14 cellular contexts compared by ENCODE assay signal in the genomic region with DNA sequence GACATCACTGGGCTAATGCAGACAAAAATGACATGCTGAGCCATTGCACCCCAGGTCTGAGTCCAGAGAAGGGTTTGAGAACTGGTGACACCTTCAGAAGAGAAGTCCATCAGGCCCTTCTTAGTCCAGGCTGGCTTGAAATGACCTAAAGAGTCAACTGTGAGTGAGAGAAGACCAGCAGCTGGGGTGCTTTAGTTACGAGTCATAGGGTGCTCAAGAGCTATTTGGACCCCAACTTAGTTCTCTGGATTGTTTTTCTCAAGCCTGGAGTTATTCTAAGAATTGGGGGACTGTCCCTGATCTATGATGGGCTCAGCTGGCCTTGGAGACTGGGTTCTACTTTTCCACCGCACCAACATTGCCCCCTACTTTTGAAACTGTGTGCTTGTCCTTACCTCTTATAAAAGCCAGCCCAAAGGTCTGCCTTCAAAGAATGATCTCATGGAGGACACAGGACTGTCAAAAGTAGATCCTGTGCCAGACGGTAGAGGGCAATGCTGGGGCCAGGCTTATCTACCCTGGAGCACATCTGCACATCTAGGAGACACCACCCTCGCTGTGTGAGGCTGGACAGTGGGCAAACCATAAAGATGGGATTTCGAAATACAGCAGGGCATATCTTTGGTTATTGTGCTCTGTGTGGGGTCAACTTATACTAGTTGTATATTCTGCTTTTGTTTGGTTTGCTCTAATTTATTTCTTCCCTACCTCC.
A peak's percentile ranks its signal among the peaks of the same experiment; 100 is the strongest.
DNase-seq lines count a peak whose midpoint lies in the region; ATAC-seq and TF ChIP-seq lines count a peak whose summit lies in the region.
"Had no signal": no experiment of that assay in that cellular context is flagged by ENCODE, and none has a peak within 500 bp of the region (broad histone marks: within the 10 kb centered on the region; RNA-seq: fewer than 3 reads in every experiment).

No MANE protein-coding gene starts in this region.

- H3K27me3 ChIP-seq in GM06990 (replicated peaks; ENCODE audit: control insufficient read depth, insufficient read depth, low read length), result no peaks in the 10 kb centered on the region; the same call in 1 of the 2 replicates
- no peaks in the 10 kb centered on the region for H3K27me3 ChIP-seq in CD4-positive, alpha-beta T cell (ENCODE audit: control insufficient read depth, insufficient read depth, low read length)

- CTCF ChIA-PET in GM10248 (lab: Yijun Ruan, JAX), result no interaction called here
- CTCF ChIA-PET in CD4-positive, alpha-beta T cell (lab: Charles Lee), result interaction anchor here (1.1 kb wide), 1 partner anchor 8 kb away, joined by 3 read pairs; no protein-coding TSS in a partner anchor

- ATAC-seq in left lobe of liver, result peak; percentile 61
- ATAC-seq in CD4-positive, alpha-beta T cell (ENCODE audit: poor library complexity), result no peak

- H3K9me3 ChIP-seq in CD4-positive, alpha-beta T cell (ENCODE audit: control insufficient read depth, low read length), result no peaks in the 10 kb centered on the region

- no peak overlapping the region for H3K4me3 Mint-ChIP-seq in CD4-positive, alpha-beta T cell
- H3K4me3 Mint-ChIP-seq: brain; stimulated activated naive CD8-positive, alpha-beta T cell treated with anti-CD3 and anti-CD28 coated beads, Interleukin-15, Interleukin-2, amounts not matched to agents 100 ng/mL and 50 ng/mL, for 24 hours had no signal

- H3K27ac ChIP-seq in CD4-positive, alpha-beta T cell (ENCODE audit: low read depth, low read length), result no peak overlapping the region

- H3K9me3 Mint-ChIP-seq in CD4-positive, alpha-beta T cell, result no peaks in the 10 kb centered on the region
- H3K9me3 Mint-ChIP-seq: stimulated activated naive CD8-positive, alpha-beta T cell treated with anti-CD3 and anti-CD28 coated beads, Interleukin-15, Interleukin-2, amounts not matched to agents 100 ng/mL and 50 ng/mL, for 24 hours had no signal

- H3K4me1 Mint-ChIP-seq in CD4-positive, alpha-beta T cell (ENCODE audit: low read depth), result no peaks in the 10 kb centered on the region
- H3K4me1 Mint-ChIP-seq: brain had no signal

- intact Hi-C loops in CD4-positive, alpha-beta T cell (cut with DNase I, micrococcal nuclease), result no loop called here

- DNase-seq in GM06990 (ENCODE audit: extremely low read depth, insufficient read length), result no peak
- DNase-seq in HuH-7.5 (ENCODE audit: low spot score), result peak; percentile 8
- peak; percentile 10 for DNase-seq in RPMI8226
- no peak for DNase-seq in left lobe of liver (ENCODE audit: low spot score)
- DNase-seq in GM10248 (ENCODE audit: extremely low spot score), result no peak
- DNase-seq in CD4-positive, alpha-beta T cell, result no peak
- no peak for DNase-seq in HK-2 (ENCODE audit: unreplicated experiment)
- DNase-seq: activated CD8-positive, alpha-beta memory T cell treated with anti-CD3 and anti-CD28 coated beads for 24 hours; activated gamma-delta T cell; mesendoderm; NCI-H187 treated with DMSO at 0.1 percent for 48 hours; NCI-H69 had no signal

- H3K27me3 Mint-ChIP-seq in CD4-positive, alpha-beta T cell, result no peaks in the 10 kb centered on the region

- H3K36me3 Mint-ChIP-seq in CD4-positive, alpha-beta T cell (ENCODE audit: low read depth), result no peaks in the 10 kb centered on the region
- H3K36me3 Mint-ChIP-seq: brain had no signal

- POLR2A ChIA-PET in GM10248 (lab: Yijun Ruan, JAX), result no interaction called here
- POLR2A ChIA-PET in CD4-positive, alpha-beta T cell (lab: Charles Lee), result no interaction called here

- H3K36me3 ChIP-seq in GM06990 (ENCODE audit: control insufficient read depth, insufficient read depth, low read length), result no peaks in the 10 kb centered on the region

- peak; percentile 48 for TF ChIP-seq CTCF in GM06990 (IDR thresholded peaks at IDR 0.05; ENCODE audit: insufficient read depth, low read length, poor library complexity, severe bottlenecking)
- TF ChIP-seq CTCF in GM10248 (IDR thresholded peaks at IDR 0.05; ENCODE audit: control extremely low read depth, extremely low read depth, low read depth, missing control alignments), result no peak
- no peak for TF ChIP-seq CTCF in CD4-positive, alpha-beta T cell (IDR thresholded peaks at IDR 0.05)

- H3K4me3 ChIP-seq in GM06990 (replicated peaks; ENCODE audit: low read depth, low read length), result no peak overlapping the region

- H3K27ac Mint-ChIP-seq in CD4-positive, alpha-beta T cell, result no peak overlapping the region
- H3K27ac Mint-ChIP-seq: brain; stimulated activated naive CD8-positive, alpha-beta T cell treated with anti-CD3 and anti-CD28 coated beads, Interleukin-15, Interleukin-2, amounts not matched to agents 100 ng/mL and 50 ng/mL, for 24 hours had no signal

Comparison
In these comparisons a context has a peak if more than half of its experiments do, and no peak if none do; other contexts are left out.
1. DNase-seq: peak in HuH-7.5 (single experiment) and RPMI8226 (single experiment); none in GM06990 (single experiment), left lobe of liver (single experiment), GM10248 (single experiment), CD4-positive, alpha-beta T cell (0 of 10) and HK-2 (single experiment).